In genomic region chr17:79201119-79201518, GRCh38 we compare ENCODE assay signal across 23 cellular contexts.
DNase-seq lines count a peak whose midpoint lies in the region; ATAC-seq, FAIRE-seq and TF ChIP-seq lines count a peak whose summit lies in the region.
"Had no signal": no experiment of that assay in that cellular context is flagged by ENCODE, and none has a peak within 500 bp of the region (broad histone marks: within the 10 kb centered on the region; RNA-seq: fewer than 3 reads in every experiment).

No MANE protein-coding gene starts in this region.

- H4K20me1 ChIP-seq in H1 (replicated peaks in 1 of 2; ENCODE audit: control insufficient read depth in 1 of 2, insufficient read depth in 2 of 2, low read length in 2 of 2), result no peaks in the 10 kb centered on the region
- H4K20me1 ChIP-seq in neural progenitor cell (ENCODE audit: low read depth), result no peaks in the 10 kb centered on the region

- no peak overlapping the region for H3K4ac ChIP-seq in H1 (replicated peaks; ENCODE audit: insufficient read length, low read depth, low read length)

- ATAC-seq in foreskin keratinocyte, result no peak

- H2AK5ac ChIP-seq in H1 (ENCODE audit: low read depth, low read length), result peak overlapping the region; percentile 2; the same call in 1 of the 2 replicates

- no peaks in the 10 kb centered on the region for H3K79me1 ChIP-seq in H1 (ENCODE audit: low read depth, low read length)

- no peak for TF ChIP-seq POLR2A in H1 (IDR thresholded peaks at IDR 0.05; ENCODE audit: control extremely low read depth in 1 of 2, low read depth in 2 of 2, low read length in 2 of 2)

- no peak overlapping the region for H2BK20ac ChIP-seq in H1 (ENCODE audit: low read length)

- H3K56ac ChIP-seq in H1 (replicated peaks; ENCODE audit: insufficient read length, low read depth, low read length), result no peak overlapping the region

- H4K8ac ChIP-seq in H1 (ENCODE audit: extremely low read depth, insufficient read depth, low read length), result no peak overlapping the region

- no peak overlapping the region for H3K4me3 Mint-ChIP-seq in neural progenitor cell

- TF ChIP-seq CTCF in H1 (IDR thresholded peaks at IDR 0.05; ENCODE audit: control extremely low read depth in 1 of 3, insufficient read depth in 1 of 3, low read depth in 1 of 3, low read length in 3 of 3) (no peak), neural progenitor cell (IDR thresholded peaks at IDR 0.05) (no peak), foreskin keratinocyte (conservative IDR thresholded peaks at IDR 0.05) (no peak)

- no peak overlapping the region for H3K14ac ChIP-seq in H1 (ENCODE audit: insufficient read length)

- peaks cover 6% of the 10 kb centered on the region for H3K4me1 Mint-ChIP-seq in neural progenitor cell
- H3K4me1 Mint-ChIP-seq: CD14-positive monocyte; CD8-positive, alpha-beta memory T cell had no signal

- H3K27ac Mint-ChIP-seq in neural progenitor cell, result no peak overlapping the region
- H3K27ac Mint-ChIP-seq: CD14-positive monocyte; CD8-positive, alpha-beta memory T cell had no signal

- H3K4me1 ChIP-seq in H1 (replicated peaks in 1 of 4; ENCODE audit: control insufficient read depth in 3 of 4, insufficient read depth in 4 of 4, low read length in 3 of 4) (peaks cover 0 to 14% (median 9%) of the 10 kb centered on the region in 4 experiments; a peak in 6 of 7 replicates), neural progenitor cell (peaks cover 16% of the 10 kb centered on the region), foreskin keratinocyte (no peaks in the 10 kb centered on the region)
- H3K4me1 ChIP-seq: BE2C had no signal

- TF ChIP-seq EP300 in H1 (IDR thresholded peaks at IDR 0.05; ENCODE audit: borderline replicate concordance in 1 of 2, low read depth in 2 of 2, low read length in 2 of 2), result no peak

- FAIRE-seq in H1 (lab: Jason Lieb, UNC), result no peak
- FAIRE-seq: GM12892 had no signal

- H3K27me3 ChIP-seq in H1 (replicated peaks in 1 of 4; ENCODE audit: control insufficient read depth in 3 of 4, extremely low read depth in 1 of 4, insufficient read depth in 3 of 4, low read length in 3 of 4) (no peaks in the 10 kb centered on the region), neural progenitor cell (no peaks in the 10 kb centered on the region), foreskin keratinocyte (peaks cover 29% of the 10 kb centered on the region)

- H3K18ac ChIP-seq in H1 (ENCODE audit: extremely low read depth, low read length), result no peak overlapping the region

- H3K9ac ChIP-seq in H1 (replicated peaks in 1 of 4; ENCODE audit: extremely low read depth in 1 of 4, low read depth in 3 of 4, low read length in 3 of 4) (no peak overlapping the region), neural progenitor cell (no peak overlapping the region)

- H2BK120ac ChIP-seq in H1 (replicated peaks; ENCODE audit: low read depth, low read length), result no peak overlapping the region

- 68% methylated on average over 4 of the region's 6 CpGs; no CpG with 5 or more reads in 1 of the 2 experiments for WGBS in H1 (ENCODE audit: extremely low coverage in 1 of 2, insufficient coverage in 1 of 2, insufficient read length in 1 of 2, insufficient replicate concordance in 2 of 2, low coverage in 1 of 2, low lambda C conversion rate in 2 of 2, missing lambda C conversion rate in 1 of 2), 2 experiments

- no peak overlapping the region; the same call in 1 of the 2 replicates for H2BK15ac ChIP-seq in H1 (ENCODE audit: low read length)

- H2AFZ ChIP-seq in H1 (ENCODE audit: low read length) (no peak overlapping the region), neural progenitor cell (replicated peaks) (peak overlapping the region; percentile 91)

- H3K27me3 Mint-ChIP-seq in neural progenitor cell (ENCODE audit: insufficient read depth, low read depth), result no peaks in the 10 kb centered on the region

- no peaks in the 10 kb centered on the region for H3K9me3 ChIP-seq in H1 (ENCODE audit: insufficient read depth in 2 of 2, low read depth in 1 of 2, low read length in 1 of 2)
- no peaks in the 10 kb centered on the region for H3K9me3 ChIP-seq in neural progenitor cell (ENCODE audit: low read depth)
- H3K9me3 ChIP-seq: BE2C, MG63 had no signal

- H3K36me3 ChIP-seq in H1 (ENCODE audit: control insufficient read depth in 2 of 4, insufficient read depth in 4 of 4, low read length in 3 of 4) (no peaks in the 10 kb centered on the region), neural progenitor cell (no peaks in the 10 kb centered on the region)
- H3K36me3 ChIP-seq: BE2C, MG63 had no signal

- H3K79me2 ChIP-seq in H1 (ENCODE audit: control insufficient read depth in 1 of 2, insufficient read depth in 2 of 2, low read length in 2 of 2) (no peaks in the 10 kb centered on the region), neural progenitor cell (ENCODE audit: low read depth) (no peaks in the 10 kb centered on the region)

- DNase-seq in NCI-H524 (lab: John Stamatoyannopoulos, UW) (peak; percentile 46 to 81), NCI-H524 treated with DMSO at 0.1 percent for 48 hours (lab: John Stamatoyannopoulos, UW) (no peak), NCI-H2171 (lab: John Stamatoyannopoulos, UW) (peak; percentile 34), H1 (ENCODE audit: low read depth in 1 of 2, low spot score in 2 of 2) (no peak), neural progenitor cell (ENCODE audit: low spot score) (no peak), EL (no peak), foreskin keratinocyte (no peak)
- DNase-seq in stimulated activated naive CD4-positive, alpha-beta T cell treated with Interleukin-2 at 50 U/mL for 16 hours (lab: John Stamatoyannopoulos, UW), result no peak
- DNase-seq: BE2C; CD8-positive, alpha-beta memory T cell; DMS 273 treated with DMSO at 0.1 percent for 48 hours; DMS79 treated with DMSO at 0.1 percent for 48 hours; IMR-90; KG1; NCI-H2029; NCI-H345; NCI-H526; SHP77 treated with DMSO at 0.1 percent for 48 hours had no signal

- no peaks in the 10 kb centered on the region for H3K36me3 Mint-ChIP-seq in neural progenitor cell
- H3K36me3 Mint-ChIP-seq: CD14-positive monocyte; CD8-positive, alpha-beta memory T cell had no signal

- peak overlapping the region; percentile 77; the same call in 1 of the 2 replicates for H2BK12ac ChIP-seq in H1 (ENCODE audit: low read depth, low read length)

- CTCF ChIA-PET in H1 (lab: Charles Lee; ENCODE audit: partially characterized antibody), result interaction anchor here (0.6 to 10.0 kb wide), 13 partner anchors 12 to 213 kb away, joined by 3 to 114 read pairs (median 4); no protein-coding TSS in a partner anchor

- H3F3A ChIP-seq in neural progenitor cell (ENCODE audit: low read depth), result peaks cover 6% of the 10 kb centered on the region

- H4K91ac ChIP-seq in H1 (replicated peaks; ENCODE audit: insufficient read length, low read length), result no peak overlapping the region

- no peak for TF ChIP-seq RAD21 in H1 (IDR thresholded peaks at IDR 0.05 in 1 of 2, conservative IDR thresholded peaks at IDR 0.05 in 1 of 2; ENCODE audit: low read depth in 2 of 2, low read length in 2 of 2)

- H3K4me2 ChIP-seq in H1 (ENCODE audit: insufficient read depth in 1 of 2, low read depth in 2 of 2, low read length in 2 of 2) (no peak overlapping the region), neural progenitor cell (peak overlapping the region; percentile 43)

- no peak overlapping the region for H4K5ac ChIP-seq in H1 (ENCODE audit: insufficient read length, low read depth, low read length)

- H3K23ac ChIP-seq in H1 (ENCODE audit: insufficient read length), result no peak overlapping the region

- POLR2A ChIA-PET in H1 (lab: Charles Lee; ENCODE audit: partially characterized antibody), result interaction anchor here (0.8 to 1.4 kb wide), 2 partner anchors 9 to 42 kb away, joined by 3 read pairs; no protein-coding TSS in a partner anchor

- H3K9me3 Mint-ChIP-seq in neural progenitor cell, result no peaks in the 10 kb centered on the region
- H3K9me3 Mint-ChIP-seq: CD8-positive, alpha-beta memory T cell had no signal

- peak overlapping the region; percentile 36; the same call in 1 of the 2 replicates for H2BK5ac ChIP-seq in H1 (ENCODE audit: low read depth, low read length)

- H3K4me3 ChIP-seq in H1 (ENCODE audit: extremely low read depth in 1 of 4, insufficient read depth in 2 of 4, low read depth in 3 of 4, low read length in 4 of 4), result no peak overlapping the region
- no peak overlapping the region for H3K4me3 ChIP-seq in neural progenitor cell
- H3K4me3 ChIP-seq: MG63, SK-N-MC had no signal

- H3K23me2 ChIP-seq in H1 (ENCODE audit: low read depth, low read length), result no peaks in the 10 kb centered on the region; the same call in 1 of the 2 replicates

- no peak overlapping the region for H3K27ac ChIP-seq in H1 (ENCODE audit: low read depth, low read length)
- no peak overlapping the region for H3K27ac ChIP-seq in neural progenitor cell
- H3K27ac ChIP-seq in foreskin keratinocyte, result no peak overlapping the region
- H3K27ac ChIP-seq: RWPE1, SK-N-MC had no signal

TF ChIP-seq in H1, 55 proteins besides CTCF, POLR2A, EP300 and RAD21 (continues in another document):
- no peak for TF ChIP-seq SIN3A (conservative IDR thresholded peaks at IDR 0.05 in 1 of 2, IDR thresholded peaks at IDR 0.05 in 1 of 2; ENCODE audit: low read depth in 1 of 2, low read length in 2 of 2)
- TF ChIP-seq BACH1 (IDR thresholded peaks at IDR 0.05; ENCODE audit: low read length), result no peak
- TF ChIP-seq, protein P1, sequence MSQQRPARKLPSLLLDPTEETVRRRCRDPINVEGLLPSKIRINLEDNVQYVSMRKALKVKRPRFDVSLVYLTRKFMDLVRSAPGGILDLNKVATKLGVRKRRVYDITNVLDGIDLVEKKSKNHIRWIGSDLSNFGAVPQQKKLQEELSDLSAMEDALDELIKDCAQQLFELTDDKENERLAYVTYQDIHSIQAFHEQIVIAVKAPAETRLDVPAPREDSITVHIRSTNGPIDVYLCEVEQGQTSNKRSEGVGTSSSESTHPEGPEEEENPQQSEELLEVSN (IDR thresholded peaks at IDR 0.05), result no peak
- no peak for TF ChIP-seq FOSL1 (IDR thresholded peaks at IDR 0.05; ENCODE audit: insufficient read depth, low read depth, low read length)
- TF ChIP-seq, protein P2, sequence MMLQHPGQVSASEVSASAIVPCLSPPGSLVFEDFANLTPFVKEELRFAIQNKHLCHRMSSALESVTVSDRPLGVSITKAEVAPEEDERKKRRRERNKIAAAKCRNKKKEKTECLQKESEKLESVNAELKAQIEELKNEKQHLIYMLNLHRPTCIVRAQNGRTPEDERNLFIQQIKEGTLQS (IDR thresholded peaks at IDR 0.05; ENCODE audit: insufficient read depth, low read depth, low read length), result no peak
- no peak for TF ChIP-seq MAFK (IDR thresholded peaks at IDR 0.05; ENCODE audit: low read depth, low read length)
- no peak for TF ChIP-seq NRF1 (IDR thresholded peaks at IDR 0.05; ENCODE audit: low read depth, low read length)
- TF ChIP-seq KDM1A (IDR thresholded peaks at IDR 0.05; ENCODE audit: borderline replicate concordance, low read length), result no peak
- no peak for TF ChIP-seq SP1 (IDR thresholded peaks at IDR 0.05; ENCODE audit: low read depth, low read length)
- TF ChIP-seq, protein P3, sequence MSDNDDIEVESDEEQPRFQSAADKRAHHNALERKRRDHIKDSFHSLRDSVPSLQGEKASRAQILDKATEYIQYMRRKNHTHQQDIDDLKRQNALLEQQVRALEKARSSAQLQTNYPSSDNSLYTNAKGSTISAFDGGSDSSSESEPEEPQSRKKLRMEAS (IDR thresholded peaks at IDR 0.05), result no peak
- no peak for TF ChIP-seq ZNF274 (IDR thresholded peaks at IDR 0.05; ENCODE audit: borderline replicate concordance, extremely low read depth, low read length)
- no peak for TF ChIP-seq NANOG (IDR thresholded peaks at IDR 0.05; ENCODE audit: insufficient read depth, low read depth, low read length, poor library complexity, severe bottlenecking)

Comparison
In these comparisons a context has a peak if more than half of its experiments do, and no peak if none do; other contexts are left out.
1. DNase-seq: peak in NCI-H524 (2 of 2) and NCI-H2171 (single experiment); none in NCI-H524 treated with DMSO at 0.1 percent for 48 hours (single experiment), H1 (0 of 2), neural progenitor cell (single experiment), stimulated activated naive CD4-positive, alpha-beta T cell treated with Interleukin-2 at 50 U/mL for 16 hours (single experiment), EL (single experiment) and foreskin keratinocyte (0 of 2).